1 cellular context compared by ENCODE assay signal in genomic region chr2:158884552-158884951, GRCh38.
TF ChIP-seq lines count a peak whose summit lies in the region.

No MANE protein-coding gene starts in this region.

TF ChIP-seq in HepG2, 621 proteins besides CTCF, POLR2A, EP300 and RAD21:
- TF ChIP-seq AHDC1 (CRISPR knock-in tag; IDR thresholded peaks at IDR 0.05; ENCODE audit: borderline replicate concordance) (peak; percentile 29; the same call in 1 of the 2 replicates), PAXIP1 (CRISPR knock-in tag; conservative IDR thresholded peaks at IDR 0.05) (peak; percentile 28; the same call in 1 of the 2 replicates), HNF4A (CRISPR knock-in tag; IDR thresholded peaks at IDR 0.05) (peak; percentile 61), PATZ1 (CRISPR knock-in tag; IDR thresholded peaks at IDR 0.05) (peak; percentile 77), ZNF644 (CRISPR knock-in tag; IDR thresholded peaks at IDR 0.05; ENCODE audit: low read depth) (peak; percentile 74), ZMYM4 (CRISPR knock-in tag; IDR thresholded peaks at IDR 0.05) (0 out of 2 replicates have a peak, but pooled peaks have one; percentile 18), GATAD2A (CRISPR knock-in tag; IDR thresholded peaks at IDR 0.05) (0 out of 2 replicates have a peak, but pooled peaks have one; percentile 23)
